8 cellular contexts compared by ENCODE assay signal in genomic region chr13:36819064-36819810, GRCh38. TPM values are rescaled to one million over a fixed set of nuclear protein-coding genes. Genes with fewer than 3 reads are reported as not detected.
DNase-seq lines count a peak whose midpoint lies in the region; ATAC-seq and TF ChIP-seq lines count a peak whose summit lies in the region.

TSS of gene RFXAP (plus strand) at chr13:36819222. CDS start at chr13:36819358, 136 bp downstream.

- H3K27ac Mint-ChIP-seq in central memory CD8-positive, alpha-beta T cell (ENCODE audit: low read depth), result peak within 1 kb of the TSS; percentile 82

- H3K9me3 Mint-ChIP-seq in central memory CD8-positive, alpha-beta T cell, result no peaks in the 10 kb centered on the region

- peaks cover 41% of the 10 kb centered on the region for H3K4me1 Mint-ChIP-seq in central memory CD8-positive, alpha-beta T cell

- ATAC-seq in GM18873 (IDR thresholded peaks at IDR 0.05; ENCODE audit: low FRiP score, unreplicated experiment) (peak; percentile 58), HG03135 (IDR thresholded peaks at IDR 0.05; ENCODE audit: unreplicated experiment) (peak; percentile 89)
- peak; percentile 89 for ATAC-seq in central memory CD8-positive, alpha-beta T cell (replicated peaks; ENCODE audit: extremely low read depth, poor library complexity, severe bottlenecking)

- H3K36me3 ChIP-seq in kidney epithelial cell (ENCODE audit: control insufficient read depth, insufficient read depth, low read length), result no peaks in the 10 kb centered on the region

- H3K4me3 ChIP-seq in AG09309 (ENCODE audit: control insufficient read depth, low read depth, low read length) (peak within 1 kb of the TSS; percentile 94), kidney epithelial cell (ENCODE audit: low read depth, low read length) (peak within 1 kb of the TSS; percentile 60)

- H3K27me3 Mint-ChIP-seq in central memory CD8-positive, alpha-beta T cell, result peaks cover 19% of the 10 kb centered on the region

- DNase-seq in AG09309 (ENCODE audit: low read depth), result peak; percentile 17
- DNase-seq in NCI-H345 (lab: John Stamatoyannopoulos, UW), result peak; percentile 87
- DNase-seq in activated CD4-positive, CD25-positive, alpha-beta regulatory T cell treated with anti-CD3 and anti-CD28 coated beads, Interleukin-2, amount 50 U/mL, for 16 hours (ENCODE audit: low read depth, low spot score), result peak; percentile 83
- peak; percentile 77 to 81 for DNase-seq in central memory CD8-positive, alpha-beta T cell (ENCODE audit: low spot score in 2 of 2)
- peak; percentile 29 for DNase-seq in kidney epithelial cell (ENCODE audit: low read depth)
- DNase-seq in stimulated activated CD4-positive, alpha-beta T cell treated with anti-CD3 and anti-CD28 coated beads, Interleukin-15, amount 100 ng/mL, for 24 hours, result peak; percentile 93

- H3K36me3 Mint-ChIP-seq in central memory CD8-positive, alpha-beta T cell (ENCODE audit: insufficient read depth), result peaks cover 11% of the 10 kb centered on the region

- TF ChIP-seq CTCF in AG09309 (IDR thresholded peaks at IDR 0.05; ENCODE audit: control insufficient read depth, insufficient read depth, low read depth, low read length, missing control alignments) (no peak), kidney epithelial cell (IDR thresholded peaks at IDR 0.05; ENCODE audit: insufficient read depth, low read length, poor library complexity, severe bottlenecking) (no peak)

- no peaks in the 10 kb centered on the region for H3K27me3 ChIP-seq in kidney epithelial cell (ENCODE audit: control insufficient read depth, insufficient read depth, low read length)

- H3K4me3 Mint-ChIP-seq in central memory CD8-positive, alpha-beta T cell, result peak within 1 kb of the TSS; percentile 94

RNA-seq across cellular contexts. Expression of gene RFXAP, which starts in this region (rescaled TPM):
- total RNA-seq in kidney epithelial cell, result 2.4 TPM in 2 replicates

Comparison
In these comparisons a context has a peak if more than half of its experiments do, and no peak if none do; other contexts are left out.
1. Peak in every context shown above with its lines: DNase-seq, ATAC-seq and H3K4me3 ChIP-seq.
2. DNase-seq: peak in every context shown above with its lines; median percentile 93 in stimulated activated CD4-positive, alpha-beta T cell treated with anti-CD3 and anti-CD28 coated beads, Interleukin-15, amount 100 ng/mL, for 24 hours; 87 in NCI-H345; 83 in activated CD4-positive, CD25-positive, alpha-beta regulatory T cell treated with anti-CD3 and anti-CD28 coated beads, Interleukin-2, amount 50 U/mL, for 16 hours; 79 in central memory CD8-positive, alpha-beta T cell; 29 in kidney epithelial cell; 17 in AG09309.